Comparison of ENCODE assay signal across 1 cellular context in the genomic region with DNA sequence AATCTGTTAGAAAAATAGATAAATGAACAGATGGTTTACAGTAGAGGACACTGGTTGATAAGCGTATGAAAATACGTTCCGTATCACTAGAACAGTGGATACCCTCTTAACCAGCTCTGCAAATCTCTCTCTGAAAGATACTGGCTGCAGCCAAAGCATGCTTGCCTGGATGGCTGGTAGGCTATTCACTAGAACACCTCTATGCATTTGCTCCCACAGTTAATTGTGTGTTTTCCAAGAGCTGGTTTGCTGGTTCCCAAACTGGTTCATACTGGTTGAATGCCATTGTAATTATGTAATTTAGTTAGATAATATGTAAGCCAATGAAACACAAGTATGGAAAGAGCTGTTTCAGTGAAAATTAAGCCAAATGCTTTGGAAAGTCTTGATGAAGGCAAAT.
TF ChIP-seq lines count a peak whose summit lies in the region.

No MANE protein-coding gene starts in this region.

TF ChIP-seq in GM23338, 12 proteins besides CTCF, POLR2A, EP300 and RAD21:
- TF ChIP-seq, protein P1, sequence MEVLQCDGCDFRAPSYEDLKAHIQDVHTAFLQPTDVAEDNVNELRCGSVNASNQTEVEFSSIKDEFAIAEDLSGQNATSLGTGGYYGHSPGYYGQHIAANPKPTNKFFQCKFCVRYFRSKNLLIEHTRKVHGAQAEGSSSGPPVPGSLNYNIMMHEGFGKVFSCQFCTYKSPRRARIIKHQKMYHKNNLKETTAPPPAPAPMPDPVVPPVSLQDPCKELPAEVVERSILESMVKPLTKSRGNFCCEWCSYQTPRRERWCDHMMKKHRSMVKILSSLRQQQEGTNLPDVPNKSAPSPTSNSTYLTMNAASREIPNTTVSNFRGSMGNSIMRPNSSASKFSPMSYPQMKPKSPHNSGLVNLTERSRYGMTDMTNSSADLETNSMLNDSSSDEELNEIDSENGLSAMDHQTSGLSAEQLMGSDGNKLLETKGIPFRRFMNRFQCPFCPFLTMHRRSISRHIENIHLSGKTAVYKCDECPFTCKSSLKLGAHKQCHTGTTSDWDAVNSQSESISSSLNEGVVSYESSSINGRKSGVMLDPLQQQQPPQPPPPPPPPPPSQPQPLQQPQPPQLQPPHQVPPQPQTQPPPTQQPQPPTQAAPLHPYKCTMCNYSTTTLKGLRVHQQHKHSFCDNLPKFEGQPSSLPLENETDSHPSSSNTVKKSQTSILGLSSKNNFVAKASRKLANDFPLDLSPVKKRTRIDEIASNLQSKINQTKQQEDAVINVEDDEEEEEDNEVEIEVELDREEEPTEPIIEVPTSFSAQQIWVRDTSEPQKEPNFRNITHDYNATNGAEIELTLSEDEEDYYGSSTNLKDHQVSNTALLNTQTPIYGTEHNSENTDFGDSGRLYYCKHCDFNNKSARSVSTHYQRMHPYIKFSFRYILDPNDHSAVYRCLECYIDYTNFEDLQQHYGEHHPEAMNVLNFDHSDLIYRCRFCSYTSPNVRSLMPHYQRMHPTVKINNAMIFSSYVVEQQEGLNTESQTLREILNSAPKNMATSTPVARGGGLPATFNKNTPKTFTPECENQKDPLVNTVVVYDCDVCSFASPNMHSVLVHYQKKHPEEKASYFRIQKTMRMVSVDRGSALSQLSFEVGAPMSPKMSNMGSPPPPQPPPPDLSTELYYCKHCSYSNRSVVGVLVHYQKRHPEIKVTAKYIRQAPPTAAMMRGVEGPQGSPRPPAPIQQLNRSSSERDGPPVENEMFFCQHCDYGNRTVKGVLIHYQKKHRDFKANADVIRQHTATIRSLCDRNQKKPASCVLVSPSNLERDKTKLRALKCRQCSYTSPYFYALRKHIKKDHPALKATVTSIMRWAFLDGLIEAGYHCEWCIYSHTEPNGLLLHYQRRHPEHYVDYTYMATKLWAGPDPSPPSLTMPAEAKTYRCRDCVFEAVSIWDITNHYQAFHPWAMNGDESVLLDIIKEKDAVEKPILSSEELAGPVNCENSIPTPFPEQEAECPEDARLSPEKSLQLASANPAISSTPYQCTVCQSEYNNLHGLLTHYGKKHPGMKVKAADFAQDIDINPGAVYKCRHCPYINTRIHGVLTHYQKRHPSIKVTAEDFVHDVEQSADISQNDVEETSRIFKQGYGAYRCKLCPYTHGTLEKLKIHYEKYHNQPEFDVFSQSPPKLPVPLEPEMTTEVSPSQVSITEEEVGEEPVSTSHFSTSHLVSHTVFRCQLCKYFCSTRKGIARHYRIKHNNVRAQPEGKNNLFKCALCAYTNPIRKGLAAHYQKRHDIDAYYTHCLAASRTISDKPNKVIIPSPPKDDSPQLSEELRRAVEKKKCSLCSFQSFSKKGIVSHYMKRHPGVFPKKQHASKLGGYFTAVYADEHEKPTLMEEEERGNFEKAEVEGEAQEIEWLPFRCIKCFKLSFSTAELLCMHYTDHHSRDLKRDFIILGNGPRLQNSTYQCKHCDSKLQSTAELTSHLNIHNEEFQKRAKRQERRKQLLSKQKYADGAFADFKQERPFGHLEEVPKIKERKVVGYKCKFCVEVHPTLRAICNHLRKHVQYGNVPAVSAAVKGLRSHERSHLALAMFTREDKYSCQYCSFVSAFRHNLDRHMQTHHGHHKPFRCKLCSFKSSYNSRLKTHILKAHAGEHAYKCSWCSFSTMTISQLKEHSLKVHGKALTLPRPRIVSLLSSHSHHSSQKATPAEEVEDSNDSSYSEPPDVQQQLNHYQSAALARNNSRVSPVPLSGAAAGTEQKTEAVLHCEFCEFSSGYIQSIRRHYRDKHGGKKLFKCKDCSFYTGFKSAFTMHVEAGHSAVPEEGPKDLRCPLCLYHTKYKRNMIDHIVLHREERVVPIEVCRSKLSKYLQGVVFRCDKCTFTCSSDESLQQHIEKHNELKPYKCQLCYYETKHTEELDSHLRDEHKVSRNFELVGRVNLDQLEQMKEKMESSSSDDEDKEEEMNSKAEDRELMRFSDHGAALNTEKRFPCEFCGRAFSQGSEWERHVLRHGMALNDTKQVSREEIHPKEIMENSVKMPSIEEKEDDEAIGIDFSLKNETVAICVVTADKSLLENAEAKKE (CRISPR knock-in tag; IDR thresholded peaks at IDR 0.05), result no peak
- TF ChIP-seq, protein P2, sequence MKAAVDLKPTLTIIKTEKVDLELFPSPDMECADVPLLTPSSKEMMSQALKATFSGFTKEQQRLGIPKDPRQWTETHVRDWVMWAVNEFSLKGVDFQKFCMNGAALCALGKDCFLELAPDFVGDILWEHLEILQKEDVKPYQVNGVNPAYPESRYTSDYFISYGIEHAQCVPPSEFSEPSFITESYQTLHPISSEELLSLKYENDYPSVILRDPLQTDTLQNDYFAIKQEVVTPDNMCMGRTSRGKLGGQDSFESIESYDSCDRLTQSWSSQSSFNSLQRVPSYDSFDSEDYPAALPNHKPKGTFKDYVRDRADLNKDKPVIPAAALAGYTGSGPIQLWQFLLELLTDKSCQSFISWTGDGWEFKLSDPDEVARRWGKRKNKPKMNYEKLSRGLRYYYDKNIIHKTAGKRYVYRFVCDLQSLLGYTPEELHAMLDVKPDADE (IDR thresholded peaks at IDR 0.05), result no peak
- no peak for TF ChIP-seq NANOG (IDR thresholded peaks at IDR 0.05; ENCODE audit: borderline replicate concordance)
- no peak for TF ChIP-seq POLR2AphosphoS5 (IDR thresholded peaks at IDR 0.05; ENCODE audit: low read depth)
- TF ChIP-seq ZNF114 (CRISPR knock-in tag; IDR thresholded peaks at IDR 0.05), result no peak
- TF ChIP-seq EZH2 (IDR thresholded peaks at IDR 0.05; ENCODE audit: low read depth, unreplicated experiment), result no peak
- TF ChIP-seq ZNF331 (CRISPR knock-in tag; IDR thresholded peaks at IDR 0.05; ENCODE audit: low read depth), result no peak
- TF ChIP-seq CREB1 (CRISPR knock-in tag; IDR thresholded peaks at IDR 0.05; ENCODE audit: low read depth), result no peak
- no peak for TF ChIP-seq STAT1 (IDR thresholded peaks at IDR 0.05; ENCODE audit: unreplicated experiment)
- TF ChIP-seq JUNB (IDR thresholded peaks at IDR 0.05; ENCODE audit: unreplicated experiment), result no peak
- TF ChIP-seq, protein P3, sequence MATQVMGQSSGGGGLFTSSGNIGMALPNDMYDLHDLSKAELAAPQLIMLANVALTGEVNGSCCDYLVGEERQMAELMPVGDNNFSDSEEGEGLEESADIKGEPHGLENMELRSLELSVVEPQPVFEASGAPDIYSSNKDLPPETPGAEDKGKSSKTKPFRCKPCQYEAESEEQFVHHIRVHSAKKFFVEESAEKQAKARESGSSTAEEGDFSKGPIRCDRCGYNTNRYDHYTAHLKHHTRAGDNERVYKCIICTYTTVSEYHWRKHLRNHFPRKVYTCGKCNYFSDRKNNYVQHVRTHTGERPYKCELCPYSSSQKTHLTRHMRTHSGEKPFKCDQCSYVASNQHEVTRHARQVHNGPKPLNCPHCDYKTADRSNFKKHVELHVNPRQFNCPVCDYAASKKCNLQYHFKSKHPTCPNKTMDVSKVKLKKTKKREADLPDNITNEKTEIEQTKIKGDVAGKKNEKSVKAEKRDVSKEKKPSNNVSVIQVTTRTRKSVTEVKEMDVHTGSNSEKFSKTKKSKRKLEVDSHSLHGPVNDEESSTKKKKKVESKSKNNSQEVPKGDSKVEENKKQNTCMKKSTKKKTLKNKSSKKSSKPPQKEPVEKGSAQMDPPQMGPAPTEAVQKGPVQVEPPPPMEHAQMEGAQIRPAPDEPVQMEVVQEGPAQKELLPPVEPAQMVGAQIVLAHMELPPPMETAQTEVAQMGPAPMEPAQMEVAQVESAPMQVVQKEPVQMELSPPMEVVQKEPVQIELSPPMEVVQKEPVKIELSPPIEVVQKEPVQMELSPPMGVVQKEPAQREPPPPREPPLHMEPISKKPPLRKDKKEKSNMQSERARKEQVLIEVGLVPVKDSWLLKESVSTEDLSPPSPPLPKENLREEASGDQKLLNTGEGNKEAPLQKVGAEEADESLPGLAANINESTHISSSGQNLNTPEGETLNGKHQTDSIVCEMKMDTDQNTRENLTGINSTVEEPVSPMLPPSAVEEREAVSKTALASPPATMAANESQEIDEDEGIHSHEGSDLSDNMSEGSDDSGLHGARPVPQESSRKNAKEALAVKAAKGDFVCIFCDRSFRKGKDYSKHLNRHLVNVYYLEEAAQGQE (IDR thresholded peaks at IDR 0.05; ENCODE audit: unreplicated experiment), result no peak
- no peak for TF ChIP-seq EZH2phosphoT487 (IDR thresholded peaks at IDR 0.05; ENCODE audit: unreplicated experiment)
